10 cellular contexts compared by ENCODE assay signal in genomic region chr11:117979481-117980211, GRCh38. TPM values are rescaled to one million over a fixed set of nuclear protein-coding genes. Genes with fewer than 3 reads are reported as not detected.
DNase-seq lines count a peak whose midpoint lies in the region; ATAC-seq and TF ChIP-seq lines count a peak whose summit lies in the region.
"Had no signal": no experiment of that assay in that cellular context is flagged by ENCODE, and none has a peak within 500 bp of the region (broad histone marks: within the 10 kb centered on the region; RNA-seq: fewer than 3 reads in every experiment).

No MANE protein-coding gene starts in this region.

- 26 to 37% (median 33%) methylated on average over 7 of the region's 7 CpGs for WGBS in spleen, 5 donors

- no peaks in the 10 kb centered on the region for H3K9me2 ChIP-seq in MM.1S (replicated peaks; ENCODE audit: insufficient read depth, low read length)

- no peaks in the 10 kb centered on the region for H3K9me3 Mint-ChIP-seq in dendritic cell treated with granulocyte-macrophage colony-stimulating factor and Interleukin-4, amounts not matched to agents 40 ng/mL and 50 ng/mL, for 4 days

- ATAC-seq in GM18870 (IDR thresholded peaks at IDR 0.05; ENCODE audit: unreplicated experiment): peak; percentile 70
- ATAC-seq in HG02852 (IDR thresholded peaks at IDR 0.05; ENCODE audit: unreplicated experiment): peak; percentile 45

- no peak overlapping the region for H2AFZ ChIP-seq in MM.1S (ENCODE audit: low read length)

- TF ChIP-seq POLR2A in spleen (IDR thresholded peaks at IDR 0.05): peak in 1 of 3 donors; percentile 16

- no peak overlapping the region for H3K9ac ChIP-seq in MM.1S (ENCODE audit: low read length)

- H3K4me1 Mint-ChIP-seq in dendritic cell treated with granulocyte-macrophage colony-stimulating factor and Interleukin-4, amounts not matched to agents 40 ng/mL and 50 ng/mL, for 4 days (ENCODE audit: low read depth): peaks cover 83% of the 10 kb centered on the region

- no peaks in the 10 kb centered on the region for H3F3A ChIP-seq in MM.1S (ENCODE audit: insufficient read depth, low read length)

- H3K36me3 ChIP-seq in spleen (no peaks in the 10 kb centered on the region), MM.1S (replicated peaks; ENCODE audit: insufficient read depth, low read length) (no peaks in the 10 kb centered on the region)

- H3K27me3 Mint-ChIP-seq in dendritic cell treated with granulocyte-macrophage colony-stimulating factor and Interleukin-4, amounts not matched to agents 40 ng/mL and 50 ng/mL, for 4 days: no peaks in the 10 kb centered on the region

- no peak overlapping the region for H3K4me3 ChIP-seq in spleen
- no peak overlapping the region for H3K4me3 ChIP-seq in MM.1S (ENCODE audit: low read length)

- DNase-seq in spleen (peak; percentile 71), MM.1S (no peak), dermis blood vessel endothelial cell (no peak)
- DNase-seq in stimulated activated CD4-positive, alpha-beta T cell treated with anti-CD3 and anti-CD28 coated beads, Interleukin-1b, Interleukin-23, amount 100 ng/mL, for 48 hours: no peak
- DNase-seq: foreskin fibroblast, posterior cingulate gyrus had no signal

- H3K27me3 ChIP-seq in spleen (replicated peaks in 1 of 7) (no peaks in the 10 kb centered on the region), MM.1S (replicated peaks; ENCODE audit: insufficient read depth, low read length) (no peaks in the 10 kb centered on the region)

- H3K4me3 Mint-ChIP-seq in dendritic cell treated with granulocyte-macrophage colony-stimulating factor and Interleukin-4, amounts not matched to agents 40 ng/mL and 50 ng/mL, for 4 days: peak overlapping the region; percentile 56

- H3K4me2 ChIP-seq in MM.1S (ENCODE audit: low read depth, low read length): no peak overlapping the region

- H3K4me1 ChIP-seq in spleen (peaks cover 9 to 85% (median 33%) of the 10 kb centered on the region in 6 donors), MM.1S (ENCODE audit: low read length) (no peaks in the 10 kb centered on the region)

- H3K9me3 ChIP-seq in spleen: no peaks in the 10 kb centered on the region
- no peaks in the 10 kb centered on the region for H3K9me3 ChIP-seq in MM.1S (replicated peaks; ENCODE audit: insufficient read depth, low read length)

- H3K27ac Mint-ChIP-seq in dendritic cell treated with granulocyte-macrophage colony-stimulating factor and Interleukin-4, amounts not matched to agents 40 ng/mL and 50 ng/mL, for 4 days: peak overlapping the region; percentile 100

- peaks cover 30% of the 10 kb centered on the region for H3K36me3 Mint-ChIP-seq in dendritic cell treated with granulocyte-macrophage colony-stimulating factor and Interleukin-4, amounts not matched to agents 40 ng/mL and 50 ng/mL, for 4 days (ENCODE audit: low read depth)

- H3K27ac ChIP-seq in spleen (peak overlapping the region; percentile 8 to 84 (median 76)), MM.1S (ENCODE audit: low read length) (no peak overlapping the region)

- TF ChIP-seq CTCF in spleen (IDR thresholded peaks at IDR 0.05 in 8 of 11, conservative IDR thresholded peaks at IDR 0.05 in 3 of 11) (no peak), MM.1S (IDR thresholded peaks at IDR 0.05; ENCODE audit: low read length) (no peak)

- no peaks in the 10 kb centered on the region for H4K20me1 ChIP-seq in MM.1S (ENCODE audit: insufficient read depth, low read length)

- H3K79me2 ChIP-seq in MM.1S (ENCODE audit: low read length): no peaks in the 10 kb centered on the region

- intact Hi-C loops in dendritic cell treated with granulocyte-macrophage colony-stimulating factor and Interleukin-4, amounts not matched to agents 40 ng/mL and 50 ng/mL, for 4 days (cut with micrococcal nuclease): no loop called here
- intact Hi-C loops in spleen (cut with DNase I; ENCODE audit: low total_unique reads): no loop called here

RNA-seq across cellular contexts. Expression of gene IL10RA, which starts 6.5 kb away (rescaled TPM):
- total RNA-seq in spleen: 100 to 1,000 TPM; 114 to 239 (median 171) TPM
- 10 to 100 TPM; 32.9 to 39.4 (median 38.3) TPM for polyA plus RNA-seq in spleen
- 0.09 TPM in 1 of 2 replicates, not detected in the other for total RNA-seq in dermis blood vessel endothelial cell

RNA-seq across cellular contexts. Expression of gene TMPRSS13, which starts 50.4 kb away (rescaled TPM):
- total RNA-seq in spleen (1 to 10 TPM in 6 of 7 donors, under 1 TPM in 1; 0.95 to 2.2 (median 1.7) TPM), dermis blood vessel endothelial cell (not detected in 2 replicates)
- polyA plus RNA-seq in spleen: 1 to 10 TPM; 1.3 to 1.9 (median 1.5) TPM
- total RNA-seq: RPMI7951 had no signal

Comparison
In these comparisons a context has a peak if more than half of its experiments do, and no peak if none do; other contexts are left out.
1. RNA of gene IL10RA, which starts 6.5 kb away (total RNA-seq): 114 to 239 TPM in spleen; 0.09 TPM in dermis blood vessel endothelial cell; every median in the first group is over 100 times any median in the second.